18 cellular contexts compared by ENCODE assay signal in the genomic region with DNA sequence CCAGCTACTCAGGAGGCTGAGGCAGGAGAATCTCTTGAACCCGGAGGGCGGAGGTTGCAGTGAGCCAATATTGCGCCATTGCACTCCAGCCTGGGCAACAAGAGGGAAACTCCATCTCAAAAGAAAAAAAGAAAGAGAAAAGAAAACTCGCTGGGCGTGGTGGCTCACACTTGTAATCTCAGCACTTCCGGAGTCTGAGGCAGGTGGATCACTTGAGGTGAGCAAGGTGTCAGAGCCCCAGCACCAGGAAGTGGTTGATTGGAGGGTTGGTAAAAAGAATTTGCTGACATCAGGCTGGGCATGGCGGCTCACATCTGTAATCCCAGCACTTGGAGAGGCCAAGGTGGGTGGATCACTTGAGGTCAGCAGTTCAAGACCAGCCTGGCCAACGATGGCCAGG. TPM values are rescaled to one million over a fixed set of nuclear protein-coding genes. Genes with fewer than 3 reads are reported as not detected.
A peak's percentile ranks its signal among the peaks of the same experiment; 100 is the strongest.
DNase-seq lines count a peak whose midpoint lies in the region; ATAC-seq and TF ChIP-seq lines count a peak whose summit lies in the region.
"Not testable (repeated sequence)": the region's sequence is repeated elsewhere in the genome, so short reads cannot be mapped to it uniquely, and the experiment has no call there.
"Had no signal": no experiment of that assay in that cellular context is flagged by ENCODE, and none has a peak within 500 bp of the region (broad histone marks: within the 10 kb centered on the region; RNA-seq: fewer than 3 reads in every experiment).

No MANE protein-coding gene starts in this region.

- H3K4me3 Mint-ChIP-seq in CD4-positive, alpha-beta memory T cell = peak overlapping the region; percentile 59 to 78 (median 64)
- peak overlapping the region in 2 of 3 donors; percentile 11 to 49 for H3K4me3 Mint-ChIP-seq in T-cell
- not testable (repeated sequence) for H3K4me3 Mint-ChIP-seq in activated CD4-positive, alpha-beta T cell treated with anti-CD3 and anti-CD28 coated beads, Interleukin-2, amount 10 ng/mL, durations not matched to agents 7 days and 5 days; activated T-cell treated with anti-CD3 and anti-CD28 coated beads, Interleukin-2, amount 50 U/mL, for 24 hours

- H3K36me3 ChIP-seq in CD4-positive, alpha-beta memory T cell (ENCODE audit: insufficient read depth, low read length); colonic mucosa; mucosa of descending colon (ENCODE audit: low read depth): not testable (repeated sequence)

- peaks cover 12 to 30% (median 18%) of the 10 kb centered on the region in 4 donors for H3K4me1 Mint-ChIP-seq in CD4-positive, alpha-beta memory T cell
- H3K4me1 Mint-ChIP-seq in T-cell = peaks cover 20 to 25% (median 22%) of the 10 kb centered on the region in 3 donors
- peaks cover 25% of the 10 kb centered on the region for H3K4me1 Mint-ChIP-seq in activated CD4-positive, alpha-beta T cell treated with anti-CD3 and anti-CD28 coated beads, Interleukin-2, amount 10 ng/mL, durations not matched to agents 7 days and 5 days
- H3K4me1 Mint-ChIP-seq in activated T-cell treated with anti-CD3 and anti-CD28 coated beads, Interleukin-2, amount 50 U/mL, for 24 hours (ENCODE audit: low read depth) = peaks cover 16% of the 10 kb centered on the region

- peak overlapping the region; percentile 53 for H3K27ac ChIP-seq in CD4-positive, alpha-beta memory T cell (ENCODE audit: low read depth, low read length)
- H3K27ac ChIP-seq in colonic mucosa = not testable (repeated sequence)

- peak; percentile 81 to 94 (median 92) for ATAC-seq in T-cell (replicated peaks in 1 of 4)
- ATAC-seq in mucosa of descending colon = peak; percentile 77

- not testable (repeated sequence) for H3K27me3 Mint-ChIP-seq in CD4-positive, alpha-beta memory T cell; T-cell; activated CD4-positive, alpha-beta T cell treated with anti-CD3 and anti-CD28 coated beads, Interleukin-2, amount 10 ng/mL, durations not matched to agents 7 days and 5 days; activated T-cell treated with anti-CD3 and anti-CD28 coated beads, Interleukin-2, amount 50 U/mL, for 24 hours

- not testable (repeated sequence) for H3K9me3 ChIP-seq in CD4-positive, alpha-beta memory T cell (ENCODE audit: control insufficient read depth in 1 of 2, low read length in 2 of 2); colonic mucosa; mucosa of descending colon

- POLR2A ChIA-PET in CD4-positive, alpha-beta memory T cell (lab: Charles Lee; ENCODE audit: partially characterized antibody) = interaction anchor here (0.6 to 2.4 kb wide), 4 partner anchors 11 to 77 kb away, joined by 3 to 5 read pairs (median 4); partner anchors contain the start of gene RNF216
- POLR2A ChIA-PET in T-cell (lab: Charles Lee) = not testable (repeated sequence)
- POLR2A ChIA-PET in activated CD4-positive, alpha-beta T cell treated with anti-CD3 and anti-CD28 coated beads, Interleukin-2, amount 10 ng/mL, durations not matched to agents 7 days and 5 days (lab: Charles Lee) = interaction anchor here (0.6 kb wide), 1 partner anchor 159 kb away, joined by 3 read pairs; no protein-coding TSS in a partner anchor

- H3K9me3 Mint-ChIP-seq in CD4-positive, alpha-beta memory T cell; T-cell; activated CD4-positive, alpha-beta T cell treated with anti-CD3 and anti-CD28 coated beads, Interleukin-2, amount 10 ng/mL, durations not matched to agents 7 days and 5 days; activated T-cell treated with anti-CD3 and anti-CD28 coated beads, Interleukin-2, amount 50 U/mL, for 24 hours: not testable (repeated sequence)

- CTCF ChIA-PET in CD4-positive, alpha-beta memory T cell (lab: Charles Lee; ENCODE audit: partially characterized antibody) = interaction anchor here (1.0 to 2.2 kb wide), 3 partner anchors 16 to 465 kb away, joined by 3 to 5 read pairs (median 3); no protein-coding TSS in a partner anchor
- CTCF ChIA-PET in T-cell (lab: Charles Lee); activated CD4-positive, alpha-beta T cell treated with anti-CD3 and anti-CD28 coated beads, Interleukin-2, amount 10 ng/mL, durations not matched to agents 7 days and 5 days (lab: Charles Lee): not testable (repeated sequence)

- not testable (repeated sequence) for TF ChIP-seq CTCF in colonic mucosa (IDR thresholded peaks at IDR 0.05); mucosa of descending colon (IDR thresholded peaks at IDR 0.05)

- peaks cover 11 to 18% of the 10 kb centered on the region in 2 donors for H3K36me3 Mint-ChIP-seq in CD4-positive, alpha-beta memory T cell
- H3K36me3 Mint-ChIP-seq in T-cell = peaks cover 20% of the 10 kb centered on the region
- H3K36me3 Mint-ChIP-seq in activated CD4-positive, alpha-beta T cell treated with anti-CD3 and anti-CD28 coated beads, Interleukin-2, amount 10 ng/mL, durations not matched to agents 7 days and 5 days (ENCODE audit: low read depth); activated T-cell treated with anti-CD3 and anti-CD28 coated beads, Interleukin-2, amount 50 U/mL, for 24 hours (ENCODE audit: low read depth): not testable (repeated sequence)

- peak overlapping the region; percentile 89 to 97 (median 94) for H3K27ac Mint-ChIP-seq in CD4-positive, alpha-beta memory T cell
- peak overlapping the region; percentile 86 to 88 for H3K27ac Mint-ChIP-seq in T-cell
- peak overlapping the region; percentile 80 for H3K27ac Mint-ChIP-seq in activated CD4-positive, alpha-beta T cell treated with anti-CD3 and anti-CD28 coated beads, Interleukin-2, amount 10 ng/mL, durations not matched to agents 7 days and 5 days
- H3K27ac Mint-ChIP-seq in activated T-cell treated with anti-CD3 and anti-CD28 coated beads, Interleukin-2, amount 50 U/mL, for 24 hours = peak overlapping the region; percentile 32

- H3K4me1 ChIP-seq in CD4-positive, alpha-beta memory T cell (ENCODE audit: insufficient read depth, low read length) = peaks cover 11% of the 10 kb centered on the region
- H3K4me1 ChIP-seq in colonic mucosa; mucosa of descending colon (ENCODE audit: low read depth): not testable (repeated sequence)

- H3K9ac ChIP-seq in colonic mucosa (ENCODE audit: low read depth in 2 of 2, low read length in 2 of 2) = not testable (repeated sequence)

- not testable (repeated sequence) for H3K27me3 ChIP-seq in CD4-positive, alpha-beta memory T cell (ENCODE audit: insufficient read depth, low read length); colonic mucosa

- H3K4me3 ChIP-seq in CD4-positive, alpha-beta memory T cell (ENCODE audit: low read length in 2 of 2); colonic mucosa; mucosa of descending colon: not testable (repeated sequence)

- intact Hi-C loops in CD4-positive, alpha-beta memory T cell (cut with micrococcal nuclease) = loop anchor here (5.0 to 10.0 kb wide), 2 partner anchors 136 to 849 kb away; partner anchors contain the start of gene ZNF12
- intact Hi-C loops in colonic mucosa (cut with DNase I) = loop anchor here (10.0 kb wide), 1 partner anchor 466 kb away; no protein-coding TSS in a partner anchor
- intact Hi-C loops in mucosa of descending colon (cut with DNase I, micrococcal nuclease) = not testable (repeated sequence)

- DNase-seq in CD4-positive, alpha-beta memory T cell = peak; percentile 74 to 87 (median 78)
- DNase-seq in T-cell (peak; percentile 23 to 79 (median 62)), colonic mucosa (peak; percentile 25), mucosa of descending colon (peak in 2 of 3 donors; percentile 40 to 47)
- DNase-seq in activated CD4-positive, alpha-beta T cell treated with anti-CD3 and anti-CD28 coated beads, Interleukin-2, amount 10 ng/mL, durations not matched to agents 7 days and 5 days = peak; percentile 62
- DNase-seq in activated T-cell treated with anti-CD3 and anti-CD28 coated beads, Interleukin-2, amount 50 U/mL, for 24 hours = peak; percentile 38
- DNase-seq in activated naive CD4-positive, alpha-beta T cell treated with Interleukin-2 at 50 U/mL for 16 hours = peak; percentile 40
- DNase-seq in stimulated activated CD8-positive, alpha-beta memory T cell treated with anti-CD3 and anti-CD28 coated beads, Interleukin-7, amount 100 ng/mL, for 4 hours (ENCODE audit: low read depth in 2 of 2) = peak; percentile 1 to 9

RNA-seq across cellular contexts. Expression of gene OCM, which starts 22.1 kb away (rescaled TPM):
- 10 to 100 TPM in 1 of 2 experiments, 1 to 10 TPM in 1; 9.0 to 11.4 TPM for total RNA-seq in CD4-positive, alpha-beta memory T cell
- 1 to 10 TPM in 1 of 2 donors, under 1 TPM in 1; 0.63 to 1.5 TPM for polyA plus RNA-seq in CD4-positive, alpha-beta memory T cell
- 10 to 100 TPM in 1 of 5 donors, 1 to 10 TPM in 4; 2.7 to 10.5 (median 6.9) TPM for total RNA-seq in T-cell
- 1 to 10 TPM in 1 of 2 experiments, under 1 TPM in 1; 0.72 to 1.6 TPM for total RNA-seq in activated CD4-positive, alpha-beta T cell treated with anti-CD3 and anti-CD28 coated beads, Interleukin-2, amount 10 ng/mL, durations not matched to agents 7 days and 5 days
- not detected for total RNA-seq in colonic mucosa
- under 1 TPM in 1 of 3 donors, not detected in 2; 0.44 TPM for total RNA-seq in mucosa of descending colon
- total RNA-seq: A172, endodermal cell, esophagus squamous epithelium, H9, heart right ventricle, mammary epithelial cell, RPMI7951, SJSA1, smooth muscle cell, thyroid gland had no signal
- polyA plus RNA-seq: heart right ventricle, mammary epithelial cell, smooth muscle cell had no signal

RNA-seq across cellular contexts. Expression of gene CCZ1, which starts 40.0 kb away (rescaled TPM):
- total RNA-seq in CD4-positive, alpha-beta memory T cell = 10 to 100 TPM; 74.8 to 78.0 TPM
- 10 to 100 TPM; 46.8 to 55.4 TPM for polyA plus RNA-seq in CD4-positive, alpha-beta memory T cell
- 10 to 100 TPM; 60.7 to 80.5 (median 70.7) TPM for total RNA-seq in T-cell
- total RNA-seq in activated CD4-positive, alpha-beta T cell treated with anti-CD3 and anti-CD28 coated beads, Interleukin-2, amount 10 ng/mL, durations not matched to agents 7 days and 5 days = 100 to 1,000 TPM; 106 to 119 TPM
- total RNA-seq in colonic mucosa = 10 to 100 TPM; 59.6 to 87.6 TPM
- total RNA-seq in mucosa of descending colon = 10 to 100 TPM; 49.3 to 72.8 (median 51.3) TPM

Comparison
In these comparisons a context has a peak if more than half of its experiments do, and no peak if none do; other contexts are left out.
1. DNase-seq: peak in every context shown above with its lines; median percentile 78 in CD4-positive, alpha-beta memory T cell; 62 in T-cell; 62 in activated CD4-positive, alpha-beta T cell treated with anti-CD3 and anti-CD28 coated beads, Interleukin-2, amount 10 ng/mL, durations not matched to agents 7 days and 5 days; 44 in mucosa of descending colon; 40 in activated naive CD4-positive, alpha-beta T cell treated with Interleukin-2 at 50 U/mL for 16 hours; 38 in activated T-cell treated with anti-CD3 and anti-CD28 coated beads, Interleukin-2, amount 50 U/mL, for 24 hours; 25 in colonic mucosa; 5 in stimulated activated CD8-positive, alpha-beta memory T cell treated with anti-CD3 and anti-CD28 coated beads, Interleukin-7, amount 100 ng/mL, for 4 hours.
2. H3K27ac Mint-ChIP-seq: peak in every context shown above with its lines; median percentile 94 in CD4-positive, alpha-beta memory T cell; 87 in T-cell; 80 in activated CD4-positive, alpha-beta T cell treated with anti-CD3 and anti-CD28 coated beads, Interleukin-2, amount 10 ng/mL, durations not matched to agents 7 days and 5 days; 32 in activated T-cell treated with anti-CD3 and anti-CD28 coated beads, Interleukin-2, amount 50 U/mL, for 24 hours.